In genomic region chr22:24407278-24407665, GRCh38 we compare ENCODE assay signal across 14 cellular contexts. TPM values are rescaled to one million over a fixed set of nuclear protein-coding genes. Genes with fewer than 3 reads are reported as not detected.
DNase-seq lines count a peak whose midpoint lies in the region; ATAC-seq and TF ChIP-seq lines count a peak whose summit lies in the region.
"Had no signal": no experiment of that assay in that cellular context is flagged by ENCODE, and none has a peak within 500 bp of the region (broad histone marks: within the 10 kb centered on the region; RNA-seq: fewer than 3 reads in every experiment).

No MANE protein-coding gene starts in this region.

- no peak overlapping the region for H3K4me3 ChIP-seq in H7 (ENCODE audit: insufficient read depth, low read depth, low read length)
- H3K4me3 ChIP-seq in PC-3 (ENCODE audit: low read length) = no peak overlapping the region
- H3K4me3 ChIP-seq: gastrocnemius medialis, lower lobe of right lung had no signal

- DNase-seq in H7 (peak; percentile 63), HUDEP-2 (lab: John Stamatoyannopoulos, UW; ENCODE audit: unreplicated experiment in 76 of 76) (no peak), PC-3 (no peak), CD1c-positive myeloid dendritic cell (ENCODE audit: extremely low spot score) (no peak), NCI-H524 (lab: John Stamatoyannopoulos, UW) (no peak)
- no peak for DNase-seq in naive thymus-derived CD8-positive, alpha-beta T cell
- DNase-seq: lower lobe of right lung; NCI-H510A; RPMI8226; stimulated activated CD4-positive, alpha-beta T cell treated with anti-CD3 and anti-CD28 coated beads, Interleukin-4, amount 100 ng/mL, for 4 hours; WERI-Rb-1 had no signal

- H4K20me1 ChIP-seq in PC-3 (ENCODE audit: low read length) = peaks cover 4% of the 10 kb centered on the region; the same call in 1 of the 2 replicates

- TF ChIP-seq CTCF in C4-2B (conservative IDR thresholded peaks at IDR 0.05) (no peak), PC-3 (conservative IDR thresholded peaks at IDR 0.05; ENCODE audit: low read depth, low read length) (no peak)

- no peak overlapping the region for H3K9ac ChIP-seq in PC-3 (ENCODE audit: low read length)

- H2AFZ ChIP-seq in PC-3 (ENCODE audit: low read length) = no peak overlapping the region

- no peak overlapping the region for H3K4me3 Mint-ChIP-seq in dendritic cell treated with granulocyte-macrophage colony-stimulating factor and Interleukin-4, amounts not matched to agents 40 ng/mL and 50 ng/mL, for 4 days
- H3K4me3 Mint-ChIP-seq in naive thymus-derived CD8-positive, alpha-beta T cell = peak overlapping the region in 6 of 10 donors; percentile 4 to 71 (median 49)

- POLR2A ChIA-PET in naive thymus-derived CD8-positive, alpha-beta T cell (lab: Charles Lee) = interaction anchor here (0.6 kb wide), 1 partner anchor 125 kb away, joined by 6 read pairs; no protein-coding TSS in a partner anchor
- POLR2A ChIA-PET in PC-3 (lab: Charles Lee; ENCODE audit: unreplicated experiment) = no interaction called here

- peak overlapping the region; percentile 77 for H3K27ac ChIP-seq in C4-2B
- no peak overlapping the region for H3K27ac ChIP-seq in PC-3 (ENCODE audit: low read length)
- H3K27ac ChIP-seq: WERI-Rb-1 had no signal

- H3K36me3 ChIP-seq in H7 (replicated peaks; ENCODE audit: control insufficient read depth, insufficient read depth, low read length) (peaks cover 1% of the 10 kb centered on the region), PC-3 (ENCODE audit: low read depth, low read length) (no peaks in the 10 kb centered on the region; the same call in none of the 2 replicates)
- H3K36me3 ChIP-seq: gastrocnemius medialis had no signal

- no peaks in the 10 kb centered on the region for H3F3A ChIP-seq in PC-3 (ENCODE audit: low read length, unreplicated experiment)

- H3K27me3 ChIP-seq in H7 (ENCODE audit: control insufficient read depth, insufficient read depth, low read length) = no peaks in the 10 kb centered on the region
- no peaks in the 10 kb centered on the region for H3K27me3 ChIP-seq in PC-3 (ENCODE audit: low read length)
- H3K27me3 ChIP-seq: gastrocnemius medialis had no signal

- intact Hi-C loops in dendritic cell treated with granulocyte-macrophage colony-stimulating factor and Interleukin-4, amounts not matched to agents 40 ng/mL and 50 ng/mL, for 4 days (cut with micrococcal nuclease) = no loop called here
- intact Hi-C loops in PC-3 (cut with micrococcal nuclease) = loop anchor here (10.0 kb wide), 1 partner anchor 72 kb away; no protein-coding TSS in a partner anchor

- H3K9me3 Mint-ChIP-seq in dendritic cell treated with granulocyte-macrophage colony-stimulating factor and Interleukin-4, amounts not matched to agents 40 ng/mL and 50 ng/mL, for 4 days = peaks cover 7% of the 10 kb centered on the region
- H3K9me3 Mint-ChIP-seq in naive thymus-derived CD8-positive, alpha-beta T cell = no peaks in the 10 kb centered on the region

- no TSS peak for BruUV-seq in PC-3 (replicated peaks; lab: Mats Ljungman, UMichigan)

- H3K27me3 Mint-ChIP-seq in dendritic cell treated with granulocyte-macrophage colony-stimulating factor and Interleukin-4, amounts not matched to agents 40 ng/mL and 50 ng/mL, for 4 days = no peaks in the 10 kb centered on the region
- H3K27me3 Mint-ChIP-seq in naive thymus-derived CD8-positive, alpha-beta T cell = no peaks in the 10 kb centered on the region

- H3K4me1 Mint-ChIP-seq in dendritic cell treated with granulocyte-macrophage colony-stimulating factor and Interleukin-4, amounts not matched to agents 40 ng/mL and 50 ng/mL, for 4 days (ENCODE audit: low read depth) = peaks cover 57% of the 10 kb centered on the region
- H3K4me1 Mint-ChIP-seq in naive thymus-derived CD8-positive, alpha-beta T cell = peaks cover 31 to 59% (median 54%) of the 10 kb centered on the region in 4 donors

- peak overlapping the region; percentile 50 for H3K27ac Mint-ChIP-seq in dendritic cell treated with granulocyte-macrophage colony-stimulating factor and Interleukin-4, amounts not matched to agents 40 ng/mL and 50 ng/mL, for 4 days
- H3K27ac Mint-ChIP-seq in naive thymus-derived CD8-positive, alpha-beta T cell = peak overlapping the region in 9 of 10 donors; percentile 52 to 89 (median 82)

- CTCF ChIA-PET in PC-3 (lab: Charles Lee) = no interaction called here

- no peaks in the 10 kb centered on the region for H3K79me2 ChIP-seq in PC-3 (ENCODE audit: low read length)

- peaks cover 13% of the 10 kb centered on the region for H3K4me1 ChIP-seq in PC-3 (ENCODE audit: insufficient read depth, low read length)

- H3K36me3 Mint-ChIP-seq in dendritic cell treated with granulocyte-macrophage colony-stimulating factor and Interleukin-4, amounts not matched to agents 40 ng/mL and 50 ng/mL, for 4 days (ENCODE audit: low read depth) = peaks cover 60% of the 10 kb centered on the region
- peaks cover 0 to 33% (median 4%) of the 10 kb centered on the region in 3 donors for H3K36me3 Mint-ChIP-seq in naive thymus-derived CD8-positive, alpha-beta T cell

- ATAC-seq in naive thymus-derived CD8-positive, alpha-beta T cell = peak; percentile 47 to 58
- ATAC-seq in PC-3 = no peak
- ATAC-seq: gastrocnemius medialis, lower lobe of right lung had no signal

- H3K4me2 ChIP-seq in PC-3 (ENCODE audit: low read length) = no peak overlapping the region

- no peaks in the 10 kb centered on the region for H3K9me2 ChIP-seq in PC-3 (replicated peaks; ENCODE audit: low read length)

- no peaks in the 10 kb centered on the region for H3K9me3 ChIP-seq in PC-3 (ENCODE audit: low read length)
- H3K9me3 ChIP-seq: gastrocnemius medialis, lower lobe of right lung had no signal

RNA-seq across cellular contexts. Expression of gene ADORA2A, which starts 20.1 kb away (rescaled TPM):
- 4.0 and 7.0 TPM in 2 replicates for total RNA-seq in H7 (2014; rRNA removed; shearing (Covaris generic))
- total RNA-seq in naive thymus-derived CD8-positive, alpha-beta T cell = 10 to 100 TPM; 29.2 to 34.6 TPM
- 100 to 1,000 TPM in 1 of 3 donors, 10 to 100 TPM in 2; 58.7 to 105 (median 80.7) TPM for polyA plus RNA-seq in naive thymus-derived CD8-positive, alpha-beta T cell
- 0.92 and 1.7 TPM in 2 replicates for total RNA-seq in PC-3 (2014; rRNA removed)
